ENCODE assay signal across 8 cellular contexts in the genomic region with DNA sequence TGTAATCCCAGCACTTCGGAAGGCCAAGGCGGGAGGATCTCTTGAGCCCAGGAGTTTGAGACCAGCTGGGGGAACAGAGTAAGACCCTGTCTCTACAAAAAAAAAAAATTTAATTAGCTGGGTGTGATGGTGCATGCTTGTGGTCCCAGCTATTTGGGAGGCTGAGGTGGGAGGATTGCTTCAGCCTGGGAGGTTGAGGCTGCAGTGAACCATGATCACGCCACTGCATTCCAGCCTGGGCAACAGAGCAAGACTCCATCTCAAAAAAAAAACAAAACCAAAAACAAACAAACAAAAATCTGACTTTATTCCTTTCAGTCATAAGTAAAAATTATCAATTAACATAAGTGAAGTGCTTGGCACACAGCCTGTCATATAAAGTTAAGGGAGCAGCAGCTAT. TPM values are rescaled to one million over a fixed set of nuclear protein-coding genes. Genes with fewer than 3 reads are reported as not detected.
DNase-seq lines count a peak whose midpoint lies in the region; ATAC-seq, FAIRE-seq and TF ChIP-seq lines count a peak whose summit lies in the region.
"Not testable (repeated sequence)": the region's sequence is repeated elsewhere in the genome, so short reads cannot be mapped to it uniquely, and the experiment has no call there.

No MANE protein-coding gene starts in this region.

- not testable (repeated sequence) for TF ChIP-seq EP300 in A549 (IDR thresholded peaks at IDR 0.05)

- H3K27ac ChIP-seq in A549 (peak overlapping the region; percentile 58 to 82), RWPE1 (peak overlapping the region; percentile 91), colonic mucosa (peak overlapping the region; percentile 62), right lobe of liver (peak overlapping the region in 2 of 3 donors; percentile 64 to 88), psoas muscle (peak overlapping the region; percentile 16), subcutaneous abdominal adipose tissue (ENCODE audit: low read depth, low read length) (peak overlapping the region; percentile 88), uterus (peak overlapping the region; percentile 23 to 73)

- CTCF ChIA-PET in A549 (lab: Yijun Ruan, JAX): interaction anchor here (0.8 to 1.9 kb wide), 6 partner anchors 11 to 71 kb away, joined by 3 to 8 read pairs (median 6); a partner anchor contains a TSS
- CTCF ChIA-PET in RWPE1 (lab: Yijun Ruan, JAX): interaction anchor here (0.6 to 0.7 kb wide), 3 partner anchors 16 to 87 kb away, joined by 3 to 10 read pairs (median 4); no protein-coding TSS in a partner anchor

- H3K4me2 ChIP-seq in A549: peak overlapping the region; percentile 50

- POLR2A ChIA-PET in A549 (lab: Yijun Ruan, JAX) (interaction anchor here (1.0 to 3.0 kb wide), 4 partner anchors 10 to 71 kb away, joined by 4 to 44 read pairs (median 10); a partner anchor contains a TSS), RWPE1 (lab: Yijun Ruan, JAX; ENCODE audit: low non-redundant PET) (interaction anchor here (0.8 kb wide), 1 partner anchor 10 kb away, joined by 3 read pairs; a partner anchor contains a TSS)

- not testable (repeated sequence) for H3K27me3 ChIP-seq in colonic mucosa; right lobe of liver; psoas muscle (ENCODE audit: insufficient read depth in 3 of 3, low read length in 2 of 3); subcutaneous abdominal adipose tissue (ENCODE audit: control insufficient read depth in 5 of 5, insufficient read depth in 4 of 5, low read length in 5 of 5); uterus

- not testable (repeated sequence) for FAIRE-seq in A549 (lab: Jason Lieb, UNC)

- H3K4me3 ChIP-seq in A549; colonic mucosa; right lobe of liver; psoas muscle; subcutaneous abdominal adipose tissue (ENCODE audit: low read depth in 1 of 5, low read length in 5 of 5); uterus: not testable (repeated sequence)

- H3K36me3 ChIP-seq in colonic mucosa, right lobe of liver, uterus: not testable (repeated sequence)
- H3K36me3 ChIP-seq in psoas muscle (ENCODE audit: insufficient read depth in 1 of 2, low read depth in 1 of 2) (peaks cover 0 to 31% of the 10 kb centered on the region in 2 donors), subcutaneous abdominal adipose tissue (ENCODE audit: control insufficient read depth in 5 of 5, insufficient read depth in 5 of 5, low read length in 5 of 5) (peaks cover 0 to 38% (median 13%) of the 10 kb centered on the region in 5 donors)

- not testable (repeated sequence) for ATAC-seq in A549, Right ventricle myocardium inferior, right lobe of liver, psoas muscle

- peaks cover 30% of the 10 kb centered on the region for H3K4me1 ChIP-seq in A549
- not testable (repeated sequence) for H3K4me1 ChIP-seq in colonic mucosa, psoas muscle, uterus
- peaks cover 0 to 56% (median 22%) of the 10 kb centered on the region in 4 donors for H3K4me1 ChIP-seq in right lobe of liver
- peaks cover 3 to 30% (median 16%) of the 10 kb centered on the region in 5 donors for H3K4me1 ChIP-seq in subcutaneous abdominal adipose tissue (ENCODE audit: control insufficient read depth in 5 of 5, insufficient read depth in 5 of 5, low read length in 5 of 5)

- 92% methylated on average over 3 of the region's 3 CpGs for WGBS in A549 (ENCODE audit: missing lambda C conversion rate)
- 47% methylated on average over 2 of the region's 3 CpGs for WGBS in right lobe of liver (ENCODE audit: insufficient coverage, low coverage, low lambda C conversion rate, missing lambda C conversion rate)
- WGBS in psoas muscle, 3 donors: 97 to 100% (median 98%) methylated on average over 3 of the region's 3 CpGs

- H3K9me3 ChIP-seq in A549; colonic mucosa; right lobe of liver; psoas muscle; subcutaneous abdominal adipose tissue (ENCODE audit: control insufficient read depth in 5 of 5, low read length in 5 of 5); uterus: not testable (repeated sequence)

- DNase-seq in A549 (ENCODE audit: low read depth in 1 of 2, low spot score in 1 of 2); RWPE1 (ENCODE audit: low spot score); colonic mucosa; right lobe of liver; psoas muscle; uterus: not testable (repeated sequence)
- peak; percentile 7 for DNase-seq in Right ventricle myocardium inferior (ENCODE audit: missing footprints)

- intact Hi-C loops in colonic mucosa (cut with DNase I); Right ventricle myocardium inferior (cut with DNase I); right lobe of liver (cut with DNase I); psoas muscle (cut with DNase I); uterus (cut with DNase I; ENCODE audit: low total_unique reads): not testable (repeated sequence)

- not testable (repeated sequence) for TF ChIP-seq POLR2A in A549 (IDR thresholded peaks at IDR 0.05; ENCODE audit: low read length); right lobe of liver (IDR thresholded peaks at IDR 0.05); uterus (IDR thresholded peaks at IDR 0.05)

- H3K9ac ChIP-seq in colonic mucosa (ENCODE audit: low read depth in 2 of 2, low read length in 2 of 2): peak overlapping the region in 1 of 2 donors; percentile 24
- H3K9ac ChIP-seq in subcutaneous abdominal adipose tissue (ENCODE audit: low read length in 5 of 5): not testable (repeated sequence)

- TF ChIP-seq CTCF in A549 (IDR thresholded peaks at IDR 0.05); RWPE1 (conservative IDR thresholded peaks at IDR 0.05; ENCODE audit: low read depth); colonic mucosa (IDR thresholded peaks at IDR 0.05); right lobe of liver (IDR thresholded peaks at IDR 0.05); psoas muscle (IDR thresholded peaks at IDR 0.05); uterus (IDR thresholded peaks at IDR 0.05): not testable (repeated sequence)

- not testable (repeated sequence) for TF ChIP-seq RAD21 in A549 (conservative IDR thresholded peaks at IDR 0.05 in 1 of 2, IDR thresholded peaks at IDR 0.05 in 1 of 2)

RNA-seq across cellular contexts. Expression of a gene that starts 9.8 kb away (rescaled TPM):
- 33.0 and 38.0 TPM in 2 replicates for polyA plus RNA-seq in A549 (2011; rRNA removed)
- 32.6 and 51.6 TPM in 2 replicates for polyA plus RNA-seq in A549 (2012; cell fraction: cytosol; rRNA removed)
- polyA plus RNA-seq in A549 (2012; cell fraction: nucleus; rRNA removed): 132 and 133 TPM in 2 replicates
- 99.7 to 103 TPM (median 102 TPM) in 3 replicates for polyA plus RNA-seq in A549 (2017; fragmentation: RNase III; extraction: RNeasy Plus Mini Kit Qiagen cat#74134 plus additional on column Dnase treatment)
- polyA minus RNA-seq in A549 (2011; rRNA and poly(A)+ RNA removed): 32.9 and 45.6 TPM in 2 replicates
- total RNA-seq in colonic mucosa: 100 to 1,000 TPM in 1 of 2 donors, 10 to 100 TPM in 1; 36.4 to 110 TPM
- total RNA-seq in Right ventricle myocardium inferior: 30.1 TPM
- 10 to 100 TPM; 25.1 to 63.7 (median 27.4) TPM for total RNA-seq in right lobe of liver
- 10 to 100 TPM; 21.1 to 39.3 (median 34.0) TPM for total RNA-seq in psoas muscle
- polyA plus RNA-seq in psoas muscle: 10 to 100 TPM; 15.0 to 22.6 (median 17.6) TPM
- 10 to 100 TPM; 15.1 to 86.4 (median 53.2) TPM for total RNA-seq in uterus

RNA-seq across cellular contexts. Expression of a gene that starts 13.6 kb away (rescaled TPM):
- polyA plus RNA-seq in A549 (2011; rRNA removed): 17.2 and 18.3 TPM in 2 replicates
- 41.4 and 42.6 TPM in 2 replicates for polyA plus RNA-seq in A549 (2012; cell fraction: cytosol; rRNA removed)
- polyA plus RNA-seq in A549 (2012; cell fraction: nucleus; rRNA removed): 87.4 and 92.4 TPM in 2 replicates
- 40.3 to 48.2 TPM (median 46.5 TPM) in 3 replicates for polyA plus RNA-seq in A549 (2017; fragmentation: RNase III; extraction: RNeasy Plus Mini Kit Qiagen cat#74134 plus additional on column Dnase treatment)
- polyA minus RNA-seq in A549 (2011; rRNA and poly(A)+ RNA removed): 24.2 and 25.3 TPM in 2 replicates
- 10 to 100 TPM; 31.2 to 41.4 TPM for total RNA-seq in colonic mucosa
- 23.5 TPM for total RNA-seq in Right ventricle myocardium inferior
- 10 to 100 TPM; 22.6 to 54.2 (median 34.3) TPM for total RNA-seq in right lobe of liver
- total RNA-seq in psoas muscle: 10 to 100 TPM; 10.5 to 17.0 (median 14.8) TPM
- 10 to 100 TPM; 15.2 to 22.9 (median 15.7) TPM for polyA plus RNA-seq in psoas muscle
- 10 to 100 TPM; 13.5 to 52.0 (median 42.9) TPM for total RNA-seq in uterus

RNA-seq across cellular contexts. Expression of a gene that starts 13.7 kb away (rescaled TPM):
- 0.47 and 0.54 TPM in 2 replicates for polyA plus RNA-seq in A549 (2011; rRNA removed)
- polyA plus RNA-seq in A549 (2012; cell fraction: cytosol; rRNA removed): 0.14 and 0.19 TPM in 2 replicates
- polyA plus RNA-seq in A549 (2012; cell fraction: nucleus; rRNA removed): 0.22 and 0.31 TPM in 2 replicates
- 0.56 to 0.68 TPM (median 0.65 TPM) in 3 replicates for polyA plus RNA-seq in A549 (2017; fragmentation: RNase III; extraction: RNeasy Plus Mini Kit Qiagen cat#74134 plus additional on column Dnase treatment)
- polyA minus RNA-seq in A549 (2011; rRNA and poly(A)+ RNA removed): 0.21 and 0.39 TPM in 2 replicates
- total RNA-seq in colonic mucosa: under 1 TPM; 0.53 to 0.62 TPM
- total RNA-seq in Right ventricle myocardium inferior: 0.27 TPM
- under 1 TPM in 5 of 6 experiments, not detected in 1; 0.07 to 0.37 (median 0.12) TPM for total RNA-seq in right lobe of liver
- under 1 TPM in 3 of 4 donors, not detected in 1; 0.36 to 0.46 (median 0.36) TPM for total RNA-seq in psoas muscle
- polyA plus RNA-seq in psoas muscle: 1 to 10 TPM in 1 of 3 donors, under 1 TPM in 2; 0.06 to 1.1 (median 0.20) TPM
- under 1 TPM in 1 of 4 donors, not detected in 3; 0.52 TPM for total RNA-seq in uterus

RNA-seq across cellular contexts. Expression of a gene that starts 31.9 kb away (rescaled TPM):
- polyA plus RNA-seq in A549 (2011; rRNA removed): 190 and 264 TPM in 2 replicates
- polyA plus RNA-seq in A549 (2012; cell fraction: cytosol; rRNA removed): 185 and 196 TPM in 2 replicates
- polyA plus RNA-seq in A549 (2012; cell fraction: nucleus; rRNA removed): 198 and 233 TPM in 2 replicates
- polyA plus RNA-seq in A549 (2017; fragmentation: RNase III; extraction: RNeasy Plus Mini Kit Qiagen cat#74134 plus additional on column Dnase treatment): 164 to 171 TPM (median 168 TPM) in 3 replicates
- polyA minus RNA-seq in A549 (2011; rRNA and poly(A)+ RNA removed): 131 and 144 TPM in 2 replicates
- total RNA-seq in colonic mucosa: 10 to 100 TPM; 95.4 to 99.0 TPM
- 72.1 TPM for total RNA-seq in Right ventricle myocardium inferior
- total RNA-seq in right lobe of liver: 10 to 100 TPM; 40.3 to 57.0 (median 48.4) TPM
- total RNA-seq in psoas muscle: 10 to 100 TPM; 54.5 to 80.8 (median 66.8) TPM
- 10 to 100 TPM; 54.8 to 67.4 (median 57.9) TPM for polyA plus RNA-seq in psoas muscle
- total RNA-seq in uterus: 100 to 1,000 TPM in 2 of 4 donors, 10 to 100 TPM in 2; 32.4 to 146 (median 94.8) TPM

RNA-seq across cellular contexts. Expression of a gene that starts 38.2 kb away (rescaled TPM):
- 19.2 and 29.1 TPM in 2 replicates for polyA plus RNA-seq in A549 (2011; rRNA removed)
- polyA plus RNA-seq in A549 (2012; cell fraction: cytosol; rRNA removed): 17.2 and 23.0 TPM in 2 replicates
- 48.8 and 53.2 TPM in 2 replicates for polyA plus RNA-seq in A549 (2012; cell fraction: nucleus; rRNA removed)
- 23.0 to 32.1 TPM (median 29.8 TPM) in 3 replicates for polyA plus RNA-seq in A549 (2017; fragmentation: RNase III; extraction: RNeasy Plus Mini Kit Qiagen cat#74134 plus additional on column Dnase treatment)
- polyA minus RNA-seq in A549 (2011; rRNA and poly(A)+ RNA removed): 17.2 and 25.4 TPM in 2 replicates
- 10 to 100 TPM in 1 of 2 donors, 1 to 10 TPM in 1; 3.1 to 17.3 TPM for total RNA-seq in colonic mucosa
- 51.0 TPM for total RNA-seq in Right ventricle myocardium inferior
- total RNA-seq in right lobe of liver: 10 to 100 TPM; 35.3 to 54.4 (median 44.7) TPM
- total RNA-seq in psoas muscle: 10 to 100 TPM; 31.5 to 79.0 (median 50.3) TPM
- polyA plus RNA-seq in psoas muscle: 10 to 100 TPM; 16.5 to 33.0 (median 31.5) TPM
- 10 to 100 TPM; 61.2 to 89.1 (median 83.6) TPM for total RNA-seq in uterus

Comparison
In these comparisons a context has a peak if more than half of its experiments do, and no peak if none do; other contexts are left out.
1. H3K27ac ChIP-seq: peak in every context shown above with its lines; median percentile 91 in RWPE1; 88 in subcutaneous abdominal adipose tissue; 76 in right lobe of liver; 70 in A549; 62 in colonic mucosa; 48 in uterus; 16 in psoas muscle.